Comparison of ENCODE assay signal across 1 cellular context in the genomic region with DNA sequence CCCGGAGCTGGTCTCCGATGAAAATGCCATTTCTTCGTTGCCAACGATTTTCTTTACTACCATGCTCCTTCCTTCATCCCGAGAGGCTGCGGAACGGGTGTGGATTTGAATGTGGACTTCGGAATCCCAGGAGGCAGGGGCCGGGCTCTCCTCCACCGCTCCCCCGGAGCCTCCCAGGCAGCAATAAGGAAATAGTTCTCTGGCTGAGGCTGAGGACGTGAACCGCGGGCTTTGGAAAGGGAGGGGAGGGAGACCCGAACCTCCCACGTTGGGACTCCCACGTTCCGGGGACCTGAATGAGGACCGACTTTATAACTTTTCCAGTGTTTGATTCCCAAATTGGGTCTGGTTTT.
TF ChIP-seq lines count a peak whose summit lies in the region.

No MANE protein-coding gene starts in this region.

TF ChIP-seq in WTC11, 78 proteins besides CTCF, POLR2A, EP300 and RAD21 (continued from another document):
- TF ChIP-seq CBFB (CRISPR knock-in tag; IDR thresholded peaks at IDR 0.05; ENCODE audit: low read depth): no peak
- no peak for TF ChIP-seq CDX4 (CRISPR knock-in tag; IDR thresholded peaks at IDR 0.05; ENCODE audit: borderline replicate concordance)
- no peak for TF ChIP-seq ZNF281 (CRISPR knock-in tag; IDR thresholded peaks at IDR 0.05)
- TF ChIP-seq, protein P1, sequence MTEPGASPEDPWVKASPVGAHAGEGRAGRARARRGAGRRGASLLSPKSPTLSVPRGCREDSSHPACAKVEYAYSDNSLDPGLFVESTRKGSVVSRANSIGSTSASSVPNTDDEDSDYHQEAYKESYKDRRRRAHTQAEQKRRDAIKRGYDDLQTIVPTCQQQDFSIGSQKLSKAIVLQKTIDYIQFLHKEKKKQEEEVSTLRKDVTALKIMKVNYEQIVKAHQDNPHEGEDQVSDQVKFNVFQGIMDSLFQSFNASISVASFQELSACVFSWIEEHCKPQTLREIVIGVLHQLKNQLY (CRISPR knock-in tag; IDR thresholded peaks at IDR 0.05): no peak
